Comparison of ENCODE assay signal across 1 cellular context in genomic region chr12:571795-572531, GRCh38.
A peak's percentile ranks its signal among the peaks of the same experiment; 100 is the strongest.
TF ChIP-seq lines count a peak whose summit lies in the region.

No MANE protein-coding gene starts in this region.

TF ChIP-seq in HepG2, 621 proteins besides CTCF, POLR2A, EP300 and RAD21 (continued from another document and continues in another):
- TF ChIP-seq, protein P1, sequence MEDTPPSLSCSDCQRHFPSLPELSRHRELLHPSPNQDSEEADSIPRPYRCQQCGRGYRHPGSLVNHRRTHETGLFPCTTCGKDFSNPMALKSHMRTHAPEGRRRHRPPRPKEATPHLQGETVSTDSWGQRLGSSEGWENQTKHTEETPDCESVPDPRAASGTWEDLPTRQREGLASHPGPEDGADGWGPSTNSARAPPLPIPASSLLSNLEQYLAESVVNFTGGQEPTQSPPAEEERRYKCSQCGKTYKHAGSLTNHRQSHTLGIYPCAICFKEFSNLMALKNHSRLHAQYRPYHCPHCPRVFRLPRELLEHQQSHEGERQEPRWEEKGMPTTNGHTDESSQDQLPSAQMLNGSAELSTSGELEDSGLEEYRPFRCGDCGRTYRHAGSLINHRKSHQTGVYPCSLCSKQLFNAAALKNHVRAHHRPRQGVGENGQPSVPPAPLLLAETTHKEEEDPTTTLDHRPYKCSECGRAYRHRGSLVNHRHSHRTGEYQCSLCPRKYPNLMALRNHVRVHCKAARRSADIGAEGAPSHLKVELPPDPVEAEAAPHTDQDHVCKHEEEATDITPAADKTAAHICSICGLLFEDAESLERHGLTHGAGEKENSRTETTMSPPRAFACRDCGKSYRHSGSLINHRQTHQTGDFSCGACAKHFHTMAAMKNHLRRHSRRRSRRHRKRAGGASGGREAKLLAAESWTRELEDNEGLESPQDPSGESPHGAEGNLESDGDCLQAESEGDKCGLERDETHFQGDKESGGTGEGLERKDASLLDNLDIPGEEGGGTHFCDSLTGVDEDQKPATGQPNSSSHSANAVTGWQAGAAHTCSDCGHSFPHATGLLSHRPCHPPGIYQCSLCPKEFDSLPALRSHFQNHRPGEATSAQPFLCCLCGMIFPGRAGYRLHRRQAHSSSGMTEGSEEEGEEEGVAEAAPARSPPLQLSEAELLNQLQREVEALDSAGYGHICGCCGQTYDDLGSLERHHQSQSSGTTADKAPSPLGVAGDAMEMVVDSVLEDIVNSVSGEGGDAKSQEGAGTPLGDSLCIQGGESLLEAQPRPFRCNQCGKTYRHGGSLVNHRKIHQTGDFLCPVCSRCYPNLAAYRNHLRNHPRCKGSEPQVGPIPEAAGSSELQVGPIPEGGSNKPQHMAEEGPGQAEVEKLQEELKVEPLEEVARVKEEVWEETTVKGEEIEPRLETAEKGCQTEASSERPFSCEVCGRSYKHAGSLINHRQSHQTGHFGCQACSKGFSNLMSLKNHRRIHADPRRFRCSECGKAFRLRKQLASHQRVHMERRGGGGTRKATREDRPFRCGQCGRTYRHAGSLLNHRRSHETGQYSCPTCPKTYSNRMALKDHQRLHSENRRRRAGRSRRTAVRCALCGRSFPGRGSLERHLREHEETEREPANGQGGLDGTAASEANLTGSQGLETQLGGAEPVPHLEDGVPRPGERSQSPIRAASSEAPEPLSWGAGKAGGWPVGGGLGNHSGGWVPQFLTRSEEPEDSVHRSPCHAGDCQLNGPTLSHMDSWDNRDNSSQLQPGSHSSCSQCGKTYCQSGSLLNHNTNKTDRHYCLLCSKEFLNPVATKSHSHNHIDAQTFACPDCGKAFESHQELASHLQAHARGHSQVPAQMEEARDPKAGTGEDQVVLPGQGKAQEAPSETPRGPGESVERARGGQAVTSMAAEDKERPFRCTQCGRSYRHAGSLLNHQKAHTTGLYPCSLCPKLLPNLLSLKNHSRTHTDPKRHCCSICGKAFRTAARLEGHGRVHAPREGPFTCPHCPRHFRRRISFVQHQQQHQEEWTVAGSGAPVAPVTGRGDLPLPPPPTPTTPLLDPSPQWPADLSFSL (CRISPR knock-in tag; IDR thresholded peaks at IDR 0.05) = no peak
- TF ChIP-seq, protein P2, sequence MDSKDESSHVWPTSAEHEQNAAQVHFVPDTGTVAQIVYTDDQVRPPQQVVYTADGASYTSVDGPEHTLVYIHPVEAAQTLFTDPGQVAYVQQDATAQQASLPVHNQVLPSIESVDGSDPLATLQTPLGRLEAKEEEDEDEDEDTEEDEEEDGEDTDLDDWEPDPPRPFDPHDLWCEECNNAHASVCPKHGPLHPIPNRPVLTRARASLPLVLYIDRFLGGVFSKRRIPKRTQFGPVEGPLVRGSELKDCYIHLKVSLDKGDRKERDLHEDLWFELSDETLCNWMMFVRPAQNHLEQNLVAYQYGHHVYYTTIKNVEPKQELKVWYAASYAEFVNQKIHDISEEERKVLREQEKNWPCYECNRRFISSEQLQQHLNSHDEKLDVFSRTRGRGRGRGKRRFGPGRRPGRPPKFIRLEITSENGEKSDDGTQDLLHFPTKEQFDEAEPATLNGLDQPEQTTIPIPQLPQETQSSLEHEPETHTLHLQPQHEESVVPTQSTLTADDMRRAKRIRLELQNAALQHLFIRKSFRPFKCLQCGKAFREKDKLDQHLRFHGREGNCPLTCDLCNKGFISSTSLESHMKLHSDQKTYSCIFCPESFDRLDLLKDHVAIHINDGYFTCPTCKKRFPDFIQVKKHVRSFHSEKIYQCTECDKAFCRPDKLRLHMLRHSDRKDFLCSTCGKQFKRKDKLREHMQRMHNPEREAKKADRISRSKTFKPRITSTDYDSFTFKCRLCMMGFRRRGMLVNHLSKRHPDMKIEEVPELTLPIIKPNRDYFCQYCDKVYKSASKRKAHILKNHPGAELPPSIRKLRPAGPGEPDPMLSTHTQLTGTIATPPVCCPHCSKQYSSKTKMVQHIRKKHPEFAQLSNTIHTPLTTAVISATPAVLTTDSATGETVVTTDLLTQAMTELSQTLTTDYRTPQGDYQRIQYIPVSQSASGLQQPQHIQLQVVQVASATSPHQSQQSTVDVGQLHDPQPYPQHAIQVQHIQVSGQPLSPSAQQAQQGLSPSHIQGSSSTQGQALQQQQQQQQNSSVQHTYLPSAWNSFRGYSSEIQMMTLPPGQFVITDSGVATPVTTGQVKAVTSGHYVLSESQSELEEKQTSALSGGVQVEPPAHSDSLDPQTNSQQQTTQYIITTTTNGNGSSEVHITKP (CRISPR knock-in tag; IDR thresholded peaks at IDR 0.05; ENCODE audit: low read depth) = 0 out of 2 replicates have a peak, but pooled peaks have one; percentile 36
- TF ChIP-seq MAFF (IDR thresholded peaks at IDR 0.05; ENCODE audit: low read depth, low read length) (no peak), ZNF280B (CRISPR knock-in tag; IDR thresholded peaks at IDR 0.05; ENCODE audit: borderline replicate concordance) (no peak), MED1 (CRISPR knock-in tag; IDR thresholded peaks at IDR 0.05) (no peak), U2AF1 (optimal IDR thresholded peaks at IDR 0.05; ENCODE audit: low read depth, low read length) (no peak), ZNF234 (CRISPR knock-in tag; conservative IDR thresholded peaks at IDR 0.05) (0 out of 2 replicates have a peak, but pooled peaks have one; percentile 48), ZNF124 (CRISPR knock-in tag; IDR thresholded peaks at IDR 0.05) (peak; percentile 32; the same call in 1 of the 2 replicates), SOX6 (IDR thresholded peaks at IDR 0.05) (no peak), SOX6 (CRISPR knock-in tag; IDR thresholded peaks at IDR 0.05) (peak; percentile 63), HMG20A (CRISPR knock-in tag; IDR thresholded peaks at IDR 0.05; ENCODE audit: borderline replicate concordance) (no peak), ZNF337 (CRISPR knock-in tag; IDR thresholded peaks at IDR 0.05; ENCODE audit: borderline replicate concordance, low read depth) (no peak), ARID4A (CRISPR knock-in tag; IDR thresholded peaks at IDR 0.05; ENCODE audit: borderline replicate concordance) (no peak), TP53 (CRISPR knock-in tag; conservative IDR thresholded peaks at IDR 0.05) (no peak), DMAP1 (CRISPR knock-in tag; IDR thresholded peaks at IDR 0.05) (0 out of 2 replicates have a peak, but pooled peaks have one; percentile 45), ZNF468 (CRISPR knock-in tag; IDR thresholded peaks at IDR 0.05) (no peak), FIP1L1 (IDR thresholded peaks at IDR 0.05; ENCODE audit: borderline replicate concordance, insufficient read depth, low read depth, low read length) (no peak), YY1 (IDR thresholded peaks at IDR 0.05; ENCODE audit: insufficient read depth, insufficient replicate concordance, low read depth, low read length) (no peak), ZNF644 (CRISPR knock-in tag; IDR thresholded peaks at IDR 0.05; ENCODE audit: low read depth) (0 out of 2 replicates have a peak, but pooled peaks have one; percentile 14), KDM3A (CRISPR knock-in tag; IDR thresholded peaks at IDR 0.05; ENCODE audit: low read depth) (no peak), SMAD1 (CRISPR knock-in tag; IDR thresholded peaks at IDR 0.05; ENCODE audit: borderline replicate concordance, low read depth) (0 out of 2 replicates have a peak, but pooled peaks have one; percentile 47), NFE2L2 (IDR thresholded peaks at IDR 0.05; ENCODE audit: low read length) (no peak), RBM39 (IDR thresholded peaks at IDR 0.05; ENCODE audit: low read depth, low read length, poor library complexity, severe bottlenecking) (no peak), ZNF572 (CRISPR knock-in tag; IDR thresholded peaks at IDR 0.05) (no peak), TOPORS (CRISPR knock-in tag; IDR thresholded peaks at IDR 0.05) (no peak), AHR (CRISPR knock-in tag; IDR thresholded peaks at IDR 0.05) (no peak), MAX (IDR thresholded peaks at IDR 0.05) (peak; percentile 69), NCOA2 (CRISPR knock-in tag; IDR thresholded peaks at IDR 0.05) (no peak), CBX5 (CRISPR knock-in tag; IDR thresholded peaks at IDR 0.05; ENCODE audit: borderline replicate concordance) (no peak), KAT2B (IDR thresholded peaks at IDR 0.05; ENCODE audit: borderline replicate concordance, low read depth, low read length) (no peak), ZNF3 (CRISPR knock-in tag; IDR thresholded peaks at IDR 0.05) (no peak), AKNA (CRISPR knock-in tag; IDR thresholded peaks at IDR 0.05; ENCODE audit: borderline replicate concordance) (no peak), TAF1 (CRISPR knock-in tag; IDR thresholded peaks at IDR 0.05) (no peak; the same call in 1 of the 2 replicates), PITX1 (CRISPR knock-in tag; IDR thresholded peaks at IDR 0.05) (no peak), GABPB1 (CRISPR knock-in tag; IDR thresholded peaks at IDR 0.05) (no peak)
- TF ChIP-seq, protein P3, sequence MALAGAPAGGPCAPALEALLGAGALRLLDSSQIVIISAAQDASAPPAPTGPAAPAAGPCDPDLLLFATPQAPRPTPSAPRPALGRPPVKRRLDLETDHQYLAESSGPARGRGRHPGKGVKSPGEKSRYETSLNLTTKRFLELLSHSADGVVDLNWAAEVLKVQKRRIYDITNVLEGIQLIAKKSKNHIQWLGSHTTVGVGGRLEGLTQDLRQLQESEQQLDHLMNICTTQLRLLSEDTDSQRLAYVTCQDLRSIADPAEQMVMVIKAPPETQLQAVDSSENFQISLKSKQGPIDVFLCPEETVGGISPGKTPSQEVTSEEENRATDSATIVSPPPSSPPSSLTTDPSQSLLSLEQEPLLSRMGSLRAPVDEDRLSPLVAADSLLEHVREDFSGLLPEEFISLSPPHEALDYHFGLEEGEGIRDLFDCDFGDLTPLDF (CRISPR knock-in tag; IDR thresholded peaks at IDR 0.05) = 0 out of 2 replicates have a peak, but pooled peaks have one; percentile 23
